8 cellular contexts compared by ENCODE assay signal in genomic region chr1:9317591-9318331, GRCh38. TPM values are rescaled to one million over a fixed set of nuclear protein-coding genes. Genes with fewer than 3 reads are reported as not detected.
DNase-seq lines count a peak whose midpoint lies in the region; ATAC-seq and TF ChIP-seq lines count a peak whose summit lies in the region.

No MANE protein-coding gene starts in this region.

- H3K36me3 Mint-ChIP-seq in activated T-cell treated with anti-CD3 and anti-CD28 coated beads, Interleukin-2, amount 50 U/mL, for 72 hours (ENCODE audit: insufficient read depth in 2 of 2): no peaks in the 10 kb centered on the region
- H3K36me3 Mint-ChIP-seq in WTC11: no peaks in the 10 kb centered on the region

- peak; percentile 29 to 37 for DNase-seq in activated T-cell treated with anti-CD3 and anti-CD28 coated beads, Interleukin-2, amount 50 U/mL, for 72 hours
- DNase-seq in activated T-cell treated with anti-CD3 and anti-CD28 coated beads for 4 hours (no peak), WTC11 (ENCODE audit: low spot score) (no peak), left ventricle myocardium superior (peak; percentile 53), tibial artery (no peak), GDM1 (lab: John Stamatoyannopoulos, UW) (no peak), AML-193 (lab: John Stamatoyannopoulos, UW) (no peak), NCI-H2196 (lab: John Stamatoyannopoulos, UW; ENCODE audit: unreplicated experiment) (no peak)

- peak overlapping the region; percentile 7 to 20 for H3K4me3 ChIP-seq in tibial artery

- peaks cover 0 to 100% (median 96%) of the 10 kb centered on the region in 4 donors for H3K4me1 ChIP-seq in tibial artery

- intact Hi-C loops in left ventricle myocardium superior (cut with micrococcal nuclease): no loop called here
- intact Hi-C loops in tibial artery (cut with DNase I; ENCODE audit: low total_unique reads): no loop called here

- H3K9me3 ChIP-seq in tibial artery: no peaks in the 10 kb centered on the region

- peak overlapping the region; percentile 58 to 73 for H3K4me3 Mint-ChIP-seq in activated T-cell treated with anti-CD3 and anti-CD28 coated beads, Interleukin-2, amount 50 U/mL, for 72 hours
- no peak overlapping the region for H3K4me3 Mint-ChIP-seq in WTC11

- peak overlapping the region; percentile 68 to 81 for H3K27ac ChIP-seq in tibial artery

- H3K27ac Mint-ChIP-seq in activated T-cell treated with anti-CD3 and anti-CD28 coated beads, Interleukin-2, amount 50 U/mL, for 72 hours: no peak overlapping the region
- peak overlapping the region; percentile 74; the same call in 1 of the 2 replicates for H3K27ac Mint-ChIP-seq in WTC11

- H3K27me3 ChIP-seq in tibial artery: no peaks in the 10 kb centered on the region

- no peaks in the 10 kb centered on the region for H3K36me3 ChIP-seq in tibial artery

- peaks cover 65% of the 10 kb centered on the region for H3K4me1 Mint-ChIP-seq in activated T-cell treated with anti-CD3 and anti-CD28 coated beads, Interleukin-2, amount 50 U/mL, for 72 hours (ENCODE audit: low read depth)
- H3K4me1 Mint-ChIP-seq in WTC11: peaks cover 30% of the 10 kb centered on the region

- POLR2A ChIA-PET in WTC11 (lab: Charles Lee): no interaction called here

- TF ChIP-seq CTCF in WTC11 (IDR thresholded peaks at IDR 0.05) (no peak), tibial artery (IDR thresholded peaks at IDR 0.05) (no peak)

- H3K9me3 Mint-ChIP-seq in activated T-cell treated with anti-CD3 and anti-CD28 coated beads, Interleukin-2, amount 50 U/mL, for 72 hours: no peaks in the 10 kb centered on the region
- no peaks in the 10 kb centered on the region for H3K9me3 Mint-ChIP-seq in WTC11

- ATAC-seq in activated T-cell treated with anti-CD3 and anti-CD28 coated beads, Interleukin-2, amount 50 U/mL, for 72 hours (replicated peaks in 1 of 2): no peak
- ATAC-seq in WTC11 (no peak), left ventricle myocardium superior (peak; percentile 41)

- CTCF ChIA-PET in WTC11 (lab: Charles Lee): interaction anchor here (0.5 to 1.1 kb wide), 3 partner anchors 29 to 138 kb away, joined by 3 to 4 read pairs (median 4); no protein-coding TSS in a partner anchor

- no peaks in the 10 kb centered on the region for H3K27me3 Mint-ChIP-seq in activated T-cell treated with anti-CD3 and anti-CD28 coated beads, Interleukin-2, amount 50 U/mL, for 72 hours (ENCODE audit: low read depth)
- no peaks in the 10 kb centered on the region for H3K27me3 Mint-ChIP-seq in WTC11 (ENCODE audit: low read depth)

TF ChIP-seq in WTC11, 78 proteins besides CTCF, POLR2A, EP300 and RAD21 (continues in another document):
- TF ChIP-seq RORB (CRISPR knock-in tag; IDR thresholded peaks at IDR 0.05) (no peak), AR (CRISPR knock-in tag; IDR thresholded peaks at IDR 0.05) (no peak), ERG (CRISPR knock-in tag; IDR thresholded peaks at IDR 0.05) (no peak), ZNF281 (CRISPR knock-in tag; IDR thresholded peaks at IDR 0.05) (no peak), KAT7 (CRISPR knock-in tag; IDR thresholded peaks at IDR 0.05; ENCODE audit: borderline replicate concordance) (no peak), ZNF317 (CRISPR knock-in tag; IDR thresholded peaks at IDR 0.05; ENCODE audit: borderline replicate concordance, low read depth) (no peak), NR2C2 (CRISPR knock-in tag; IDR thresholded peaks at IDR 0.05) (no peak), ZNF512 (CRISPR knock-in tag; IDR thresholded peaks at IDR 0.05; ENCODE audit: borderline replicate concordance) (no peak), ATF2 (CRISPR knock-in tag; IDR thresholded peaks at IDR 0.05; ENCODE audit: borderline replicate concordance, low read depth) (no peak), HMGXB4 (CRISPR knock-in tag; IDR thresholded peaks at IDR 0.05) (no peak)

RNA-seq across cellular contexts. Expression of gene SPSB1, which starts 25.1 kb away (rescaled TPM):
- 10 to 100 TPM; 12.2 to 15.6 TPM for total RNA-seq in activated T-cell treated with anti-CD3 and anti-CD28 coated beads, Interleukin-2, amount 50 U/mL, for 72 hours
- total RNA-seq in WTC11 (2021) (4.3 to 5.5 TPM (median 4.6 TPM) in 3 replicates), left ventricle myocardium superior (13.1 TPM)

Comparison
In these comparisons a context has a peak if more than half of its experiments do, and no peak if none do; other contexts are left out.
1. DNase-seq: peak in activated T-cell treated with anti-CD3 and anti-CD28 coated beads, Interleukin-2, amount 50 U/mL, for 72 hours (2 of 2) and left ventricle myocardium superior (single experiment); none in activated T-cell treated with anti-CD3 and anti-CD28 coated beads for 4 hours (single experiment), WTC11 (single experiment), tibial artery (0 of 2), GDM1 (single experiment), AML-193 (0 of 2) and NCI-H2196 (single experiment).